Comparison of ENCODE assay signal across 17 cellular contexts in genomic region chr22:30874431-30875370, GRCh38.
DNase-seq lines count a peak whose midpoint lies in the region; ATAC-seq and TF ChIP-seq lines count a peak whose summit lies in the region.
"Had no signal": no experiment of that assay in that cellular context is flagged by ENCODE, and none has a peak within 500 bp of the region (broad histone marks: within the 10 kb centered on the region; RNA-seq: fewer than 3 reads in every experiment).

No MANE protein-coding gene starts in this region.

- H3K4me3 Mint-ChIP-seq in natural killer cell treated with Interleukin-12 subunit alpha and Interleukin-12 subunit beta and Interleukin-15 and Interleukin-18, amount 100 ng/mL, for 72 hours: no peak overlapping the region
- H3K4me3 Mint-ChIP-seq in natural killer cell: no peak overlapping the region
- H3K4me3 Mint-ChIP-seq in activated T-helper 17 cell treated with anti-CD3 and anti-CD28 coated beads, Interleukin-2, amount 50 U/mL, for 72 hours: no peak overlapping the region

- DNase-seq in natural killer cell treated with Interleukin-12 subunit alpha and Interleukin-12 subunit beta and Interleukin-15 and Interleukin-18, amount 100 ng/mL, for 72 hours (ENCODE audit: low spot score): peak; percentile 44
- DNase-seq in natural killer cell: no peak
- DNase-seq in islet precursor cell: peak; percentile 40
- DNase-seq in sciatic nerve (ENCODE audit: low spot score): peak; percentile 47
- DNase-seq in midbrain (lab: John Stamatoyannopoulos, UW): no peak
- no peak for DNase-seq in activated CD4-positive, alpha-beta T cell treated with anti-CD3 and anti-CD28 coated beads for 1 hour
- DNase-seq: DMS 273 treated with DMSO at 0.1 percent for 48 hours, GDM1, GM23248, NCI-H1436 treated with DMSO at 0.1 percent for 48 hours, NCI-H2081 treated with DMSO at 0.1 percent for 48 hours, NCI-H510A, NCI-H82, PC-3 had no signal

- no peaks in the 10 kb centered on the region for H3K9me3 Mint-ChIP-seq in natural killer cell treated with Interleukin-12 subunit alpha and Interleukin-12 subunit beta and Interleukin-15 and Interleukin-18, amount 100 ng/mL, for 72 hours
- H3K9me3 Mint-ChIP-seq in natural killer cell: no peaks in the 10 kb centered on the region
- H3K9me3 Mint-ChIP-seq in activated T-helper 17 cell treated with anti-CD3 and anti-CD28 coated beads, Interleukin-2, amount 50 U/mL, for 72 hours: no peaks in the 10 kb centered on the region

- no peaks in the 10 kb centered on the region for H3K4me1 Mint-ChIP-seq in natural killer cell treated with Interleukin-12 subunit alpha and Interleukin-12 subunit beta and Interleukin-15 and Interleukin-18, amount 100 ng/mL, for 72 hours (ENCODE audit: low read depth in 2 of 2)
- H3K4me1 Mint-ChIP-seq in natural killer cell: no peaks in the 10 kb centered on the region
- no peaks in the 10 kb centered on the region for H3K4me1 Mint-ChIP-seq in activated T-helper 17 cell treated with anti-CD3 and anti-CD28 coated beads, Interleukin-2, amount 50 U/mL, for 72 hours

- ATAC-seq in natural killer cell treated with Interleukin-12 subunit alpha and Interleukin-12 subunit beta and Interleukin-15 and Interleukin-18, amount 100 ng/mL, for 72 hours: no peak
- ATAC-seq in natural killer cell: no peak
- no peak for ATAC-seq in sciatic nerve
- ATAC-seq in activated T-helper 17 cell treated with anti-CD3 and anti-CD28 coated beads, Interleukin-2, amount 50 U/mL, for 72 hours (replicated peaks): no peak
- no peak for ATAC-seq in GM18520 (IDR thresholded peaks at IDR 0.05; ENCODE audit: unreplicated experiment)
- ATAC-seq: K562, PC-3 had no signal

- no peak for TF ChIP-seq CTCF in natural killer cell (IDR thresholded peaks at IDR 0.05)

- H3K36me3 Mint-ChIP-seq in natural killer cell treated with Interleukin-12 subunit alpha and Interleukin-12 subunit beta and Interleukin-15 and Interleukin-18, amount 100 ng/mL, for 72 hours: no peaks in the 10 kb centered on the region
- H3K36me3 Mint-ChIP-seq in natural killer cell: no peaks in the 10 kb centered on the region
- H3K36me3 Mint-ChIP-seq in activated T-helper 17 cell treated with anti-CD3 and anti-CD28 coated beads, Interleukin-2, amount 50 U/mL, for 72 hours (ENCODE audit: low read depth): no peaks in the 10 kb centered on the region

- H3K27ac Mint-ChIP-seq in natural killer cell treated with Interleukin-12 subunit alpha and Interleukin-12 subunit beta and Interleukin-15 and Interleukin-18, amount 100 ng/mL, for 72 hours: no peak overlapping the region
- H3K27ac Mint-ChIP-seq in natural killer cell: no peak overlapping the region
- no peak overlapping the region for H3K27ac Mint-ChIP-seq in activated T-helper 17 cell treated with anti-CD3 and anti-CD28 coated beads, Interleukin-2, amount 50 U/mL, for 72 hours

- H3K27me3 Mint-ChIP-seq in natural killer cell treated with Interleukin-12 subunit alpha and Interleukin-12 subunit beta and Interleukin-15 and Interleukin-18, amount 100 ng/mL, for 72 hours: no peaks in the 10 kb centered on the region
- no peaks in the 10 kb centered on the region for H3K27me3 Mint-ChIP-seq in natural killer cell (ENCODE audit: low read depth in 2 of 2)
- no peaks in the 10 kb centered on the region for H3K27me3 Mint-ChIP-seq in activated T-helper 17 cell treated with anti-CD3 and anti-CD28 coated beads, Interleukin-2, amount 50 U/mL, for 72 hours

- intact Hi-C loops in natural killer cell (cut with micrococcal nuclease): no loop called here
- intact Hi-C loops in sciatic nerve (cut with DNase I): no loop called here

Comparison
In these comparisons a context has a peak if more than half of its experiments do, and no peak if none do; other contexts are left out.
1. DNase-seq: peak in natural killer cell treated with Interleukin-12 subunit alpha and Interleukin-12 subunit beta and Interleukin-15 and Interleukin-18, amount 100 ng/mL, for 72 hours (single experiment), islet precursor cell (single experiment) and sciatic nerve (single experiment); none in natural killer cell (single experiment), midbrain (single experiment) and activated CD4-positive, alpha-beta T cell treated with anti-CD3 and anti-CD28 coated beads for 1 hour (single experiment).